ENCODE assay signal across 18 cellular contexts in the genomic region with DNA sequence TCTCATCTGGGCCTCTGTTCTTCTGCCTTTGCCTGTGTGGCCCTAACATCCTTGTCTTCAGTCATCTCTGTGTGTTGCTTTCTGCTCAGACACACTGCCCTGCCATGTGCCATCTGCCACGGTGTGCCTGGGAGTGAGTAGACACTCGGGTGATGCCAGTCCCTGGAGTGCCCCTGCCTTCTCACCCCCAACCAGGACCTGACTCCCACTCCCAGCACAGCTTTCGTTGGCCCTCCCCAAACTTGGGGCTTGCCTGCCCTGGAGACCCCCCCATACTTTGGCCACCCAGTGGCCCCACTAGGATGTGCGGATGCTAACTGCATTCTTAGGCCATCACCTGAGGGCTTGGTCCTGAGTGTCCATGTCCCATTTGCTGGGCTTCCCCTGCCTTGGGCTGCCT.
"Had no signal": no experiment of that assay in that cellular context is flagged by ENCODE, and none has a peak within 500 bp of the region (broad histone marks: within the 10 kb centered on the region; RNA-seq: fewer than 3 reads in every experiment).

No MANE protein-coding gene starts in this region.

- H3K27me3 Mint-ChIP-seq: T-cell had no signal

- H3K36me3 Mint-ChIP-seq: activated naive CD4-positive, alpha-beta T cell treated with anti-CD3 and anti-CD28 coated beads, Interleukin-2, amount 50 U/mL, for 72 hours had no signal

- H3K27ac ChIP-seq: gastroesophageal sphincter, heart right ventricle, parathyroid adenoma, SK-N-MC had no signal

- ATAC-seq: activated CD4-positive, CD25-positive, alpha-beta regulatory T cell treated with anti-CD3 and anti-CD28 coated beads, Interleukin-2, amount 50 U/mL, for 24 hours; activated naive CD4-positive, alpha-beta T cell treated with anti-CD3 and anti-CD28 coated beads, Interleukin-2, amount 50 U/mL, for 72 hours; gastroesophageal sphincter; heart right ventricle; left colon; stimulated activated naive CD8-positive, alpha-beta T cell treated with anti-CD3 and anti-CD28 coated beads, Interleukin-15, Interleukin-2, amounts not matched to agents 100 U/mL and 50 U/mL, for 24 hours had no signal

- H3K36me3 ChIP-seq: gastroesophageal sphincter, heart right ventricle, transverse colon had no signal

- H3K27me3 ChIP-seq: gastroesophageal sphincter, heart right ventricle, transverse colon had no signal

- H3K4me3 ChIP-seq: gastroesophageal sphincter, heart right ventricle, lung, SK-N-MC, transverse colon had no signal

- H3K9me3 Mint-ChIP-seq: activated naive CD4-positive, alpha-beta T cell treated with anti-CD3 and anti-CD28 coated beads, Interleukin-2, amount 50 U/mL, for 72 hours; T-cell had no signal

- H3K4me1 ChIP-seq: parathyroid adenoma had no signal

- H3K27ac Mint-ChIP-seq: brain had no signal

- DNase-seq: activated CD4-positive, alpha-beta T cell treated with anti-CD3 and anti-CD28 coated beads, Interleukin-2, amount 50 U/mL, for 1 hour; activated effector memory CD4-positive, alpha-beta T cell treated with Interleukin-2 at 50 U/mL for 16 hours; activated T-cell treated with anti-CD3 and anti-CD28 coated beads for 4 hours; effector CD8-positive, alpha-beta T cell; heart right ventricle; left colon; stimulated activated CD4-positive, alpha-beta T cell treated with anti-CD3 and anti-CD28 coated beads, Interleukin-4, amount 100 ng/mL, for 1 hour; stimulated activated naive CD8-positive, alpha-beta T cell treated with anti-CD3 and anti-CD28 coated beads, Interleukin-15, Interleukin-2, amounts not matched to agents 100 U/mL and 50 U/mL, for 24 hours; T-cell; T1000; transverse colon had no signal

- H3K4me3 Mint-ChIP-seq: brain, T-cell had no signal

- H3K9me3 ChIP-seq: gastroesophageal sphincter, heart right ventricle, transverse colon had no signal
